In the genomic region with DNA sequence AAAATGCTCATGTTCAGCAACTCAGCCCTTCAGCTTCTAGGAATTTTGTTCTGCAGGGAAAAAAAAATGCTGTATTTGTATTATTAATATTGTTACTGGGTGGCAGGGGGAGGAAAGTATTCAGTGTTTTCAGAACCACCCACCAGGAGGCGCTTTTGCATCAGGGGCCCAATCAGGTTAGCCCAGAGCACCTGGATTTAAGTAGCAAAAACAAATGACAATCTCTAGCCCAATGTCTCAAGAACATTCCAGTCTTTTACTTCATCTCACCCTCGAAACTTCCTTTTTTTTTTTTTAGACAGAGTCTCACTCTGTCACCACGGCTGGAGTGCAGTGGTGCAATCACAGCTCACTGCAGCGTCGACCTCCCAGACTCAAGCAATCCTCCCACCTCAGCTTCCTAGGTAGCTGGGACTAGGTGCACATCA, we compare ENCODE assay signal across 8 cellular contexts. TPM values are rescaled to one million over a fixed set of nuclear protein-coding genes. Genes with fewer than 3 reads are reported as not detected.
A peak's percentile ranks its signal among the peaks of the same experiment; 100 is the strongest.
DNase-seq lines count a peak whose midpoint lies in the region; ATAC-seq and TF ChIP-seq lines count a peak whose summit lies in the region.

No MANE protein-coding gene starts in this region.

- no peaks in the 10 kb centered on the region for H3F3A ChIP-seq in smooth muscle cell (ENCODE audit: low read depth)

- H3K27ac ChIP-seq in BLaER1 (peak overlapping the region; percentile 95; the same call in 1 of the 2 replicates), fibroblast of lung (ENCODE audit: insufficient read depth, low read length) (no peak overlapping the region), smooth muscle cell (ENCODE audit: low read depth) (no peak overlapping the region)

- DNase-seq in HCEC 1CT, result peak; percentile 27
- peak; percentile 91 for DNase-seq in NOMO-1 treated with dmso at 0.1 percent for 144 hours (lab: John Stamatoyannopoulos, UW; ENCODE audit: unreplicated experiment)
- peak; percentile 42 for DNase-seq in activated CD8-positive, alpha-beta memory T cell treated with anti-CD3 and anti-CD28 coated beads, Interleukin-2, amount 50 U/mL, for 24 hours (ENCODE audit: extremely low read depth)
- peak; percentile 35 to 47 for DNase-seq in fibroblast of lung (ENCODE audit: low read depth in 2 of 2)
- no peak for DNase-seq in smooth muscle cell (lab: John Stamatoyannopoulos, UW; ENCODE audit: unreplicated experiment)
- no peak for DNase-seq in hippocampal formation (lab: John Stamatoyannopoulos, UW)

- H3K9ac ChIP-seq in BLaER1, result no peak overlapping the region
- H3K9ac ChIP-seq in fibroblast of lung (ENCODE audit: insufficient read depth, low read length), result no peak overlapping the region
- no peak overlapping the region for H3K9ac ChIP-seq in smooth muscle cell (ENCODE audit: low read depth)

- H3K36me3 ChIP-seq in BLaER1, result no peaks in the 10 kb centered on the region
- no peaks in the 10 kb centered on the region for H3K36me3 ChIP-seq in fibroblast of lung (ENCODE audit: control insufficient read depth, insufficient read depth, low read length)
- no peaks in the 10 kb centered on the region for H3K36me3 ChIP-seq in smooth muscle cell (ENCODE audit: low read depth)

- no peak for ATAC-seq in GM18870 (IDR thresholded peaks at IDR 0.05; ENCODE audit: unreplicated experiment)

- peak; percentile 74 to 75 for TF ChIP-seq CTCF in fibroblast of lung (conservative IDR thresholded peaks at IDR 0.05 in 1 of 2, IDR thresholded peaks at IDR 0.05 in 1 of 2; ENCODE audit: low read depth in 1 of 2, low read length in 2 of 2)
- peak; percentile 82 for TF ChIP-seq CTCF in smooth muscle cell (IDR thresholded peaks at IDR 0.05; ENCODE audit: borderline replicate concordance, insufficient read depth, poor library complexity, severe bottlenecking)

- H4K20me1 ChIP-seq in BLaER1, result no peaks in the 10 kb centered on the region
- no peaks in the 10 kb centered on the region for H4K20me1 ChIP-seq in fibroblast of lung (ENCODE audit: control insufficient read depth, extremely low read depth, insufficient read depth, low read length)
- H4K20me1 ChIP-seq in smooth muscle cell (ENCODE audit: low read depth), result no peaks in the 10 kb centered on the region

- peak overlapping the region; percentile 88 for H3K4me2 ChIP-seq in BLaER1
- no peak overlapping the region for H3K4me2 ChIP-seq in fibroblast of lung (ENCODE audit: extremely low read depth, insufficient read depth, low read length)
- no peak overlapping the region for H3K4me2 ChIP-seq in smooth muscle cell

- no peaks in the 10 kb centered on the region for H3K9me3 ChIP-seq in BLaER1
- H3K9me3 ChIP-seq in fibroblast of lung (ENCODE audit: control insufficient read depth, insufficient read depth, low read depth, low read length), result no peaks in the 10 kb centered on the region
- H3K9me3 ChIP-seq in smooth muscle cell (replicated peaks; ENCODE audit: low read depth), result no peaks in the 10 kb centered on the region

- H3K79me2 ChIP-seq in fibroblast of lung (ENCODE audit: control insufficient read depth, insufficient read depth, low read length) (no peaks in the 10 kb centered on the region), smooth muscle cell (ENCODE audit: low read depth) (no peaks in the 10 kb centered on the region)

- 53% methylated on average over 5 of the region's 5 CpGs for WGBS in smooth muscle cell (ENCODE audit: low lambda C conversion rate)

- H3K4me1 ChIP-seq in BLaER1 (peaks cover 95% of the 10 kb centered on the region), fibroblast of lung (ENCODE audit: control insufficient read depth, extremely low read depth, insufficient read depth, low read length) (peaks cover 4% of the 10 kb centered on the region), smooth muscle cell (ENCODE audit: low read depth) (peaks cover 9% of the 10 kb centered on the region)

- H3K27me3 ChIP-seq in BLaER1 (no peaks in the 10 kb centered on the region), fibroblast of lung (ENCODE audit: control insufficient read depth, insufficient read depth, low read length) (no peaks in the 10 kb centered on the region), smooth muscle cell (ENCODE audit: low read depth) (no peaks in the 10 kb centered on the region)

- no peak overlapping the region for H3K4me3 ChIP-seq in BLaER1
- H3K4me3 ChIP-seq in fibroblast of lung (replicated peaks in 1 of 4; ENCODE audit: control extremely low read depth in 1 of 4, insufficient read depth in 1 of 4, low read depth in 3 of 4, low read length in 4 of 4), result no peak overlapping the region
- H3K4me3 ChIP-seq in smooth muscle cell, result no peak overlapping the region

- H2AFZ ChIP-seq in fibroblast of lung (ENCODE audit: low read length) (no peak overlapping the region), smooth muscle cell (ENCODE audit: low read depth) (no peak overlapping the region)

RNA-seq across cellular contexts. Expression of a gene that starts 0.6 kb away (rescaled TPM):
- total RNA-seq in fibroblast of lung (under 0.01 TPM in 2 replicates), smooth muscle cell (0.13 TPM in 1 of 2 replicates, not detected in the other)
- polyA plus RNA-seq in fibroblast of lung (0.03 TPM in 1 of 2 replicates, not detected in the other), smooth muscle cell (not detected in 2 replicates)
- polyA plus RNA-seq in fibroblast of lung (2012), result 0.07 TPM in 1 of 2 replicates, not detected in the other
- polyA minus RNA-seq in fibroblast of lung (ENCODE audit: low replicate concordance), result 0.19 and 0.24 TPM in 2 replicates

Comparison
In these comparisons a context has a peak if more than half of its experiments do, and no peak if none do; other contexts are left out.
1. DNase-seq: peak in HCEC 1CT (single experiment), NOMO-1 treated with dmso at 0.1 percent for 144 hours (single experiment), activated CD8-positive, alpha-beta memory T cell treated with anti-CD3 and anti-CD28 coated beads, Interleukin-2, amount 50 U/mL, for 24 hours (single experiment) and fibroblast of lung (2 of 2); none in smooth muscle cell (single experiment) and hippocampal formation (0 of 2).